In genomic region chr14:33951183-33951840, GRCh38 we compare ENCODE assay signal across 8 cellular contexts. TPM values are rescaled to one million over a fixed set of nuclear protein-coding genes. Genes with fewer than 3 reads are reported as not detected.
A peak's percentile ranks its signal among the peaks of the same experiment; 100 is the strongest.
DNase-seq lines count a peak whose midpoint lies in the region; ATAC-seq and TF ChIP-seq lines count a peak whose summit lies in the region.

No MANE protein-coding gene starts in this region.

- CTCF ChIA-PET in SK-N-SH (lab: Yijun Ruan, JAX) = interaction anchor here (0.8 to 1.6 kb wide), 5 partner anchors 27 to 147 kb away, joined by 3 to 7 read pairs (median 5); no protein-coding TSS in a partner anchor

- peak overlapping the region; percentile 87 for H3K4me2 ChIP-seq in SK-N-SH

- intact Hi-C loops in right cardiac atrium (cut with DNase I) (loop anchor here in 1 of 4 donors (10.0 kb wide), 1 partner anchor 113 kb away; no protein-coding TSS in a partner anchor), stomach (cut with DNase I; ENCODE audit: low total_unique reads) (no loop called here), posterior vena cava (cut with DNase I) (loop anchor here in 1 of 2 donors (10.0 kb wide), 1 partner anchor 523 kb away; no protein-coding TSS in a partner anchor)

- H3K9me2 ChIP-seq in SK-N-SH = no peaks in the 10 kb centered on the region

- TF ChIP-seq RAD21 in SK-N-SH (IDR thresholded peaks at IDR 0.05; ENCODE audit: low read length) = no peak

- H2AFZ ChIP-seq in SK-N-SH (ENCODE audit: low read depth) = peak overlapping the region; percentile 78

- DNase-seq in SK-N-SH (no peak), right cardiac atrium (no peak), stomach (no peak), posterior vena cava (ENCODE audit: low spot score) (no peak), GM13976 (ENCODE audit: low spot score) (no peak)

- H3K9me3 ChIP-seq in SK-N-SH = no peaks in the 10 kb centered on the region
- H3K9me3 ChIP-seq in right cardiac atrium (ENCODE audit: control insufficient read depth, low read length) = no peaks in the 10 kb centered on the region
- no peaks in the 10 kb centered on the region for H3K9me3 ChIP-seq in stomach

- in situ Hi-C loops in GM13976 (cut with MboI; ENCODE audit: low sequenced_read_pairs, unreplicated experiment) = no loop called here

- H4K20me1 ChIP-seq in SK-N-SH (ENCODE audit: insufficient read depth) = no peaks in the 10 kb centered on the region

- ATAC-seq in SK-N-SH treated with all-trans-retinoic acid at 6 μM for 48 hours (no peak), right cardiac atrium (no peak), esophagus mucosa (no peak)

- peaks cover 5 to 20% of the 10 kb centered on the region in 2 experiments; a peak in 3 of 4 replicates for H3K4me1 ChIP-seq in SK-N-SH (ENCODE audit: control insufficient read depth in 1 of 2, insufficient read depth in 2 of 2, low read depth in 1 of 2, low read length in 1 of 2)
- peaks cover 2% of the 10 kb centered on the region for H3K4me1 ChIP-seq in right cardiac atrium (ENCODE audit: control insufficient read depth, insufficient read depth, low read length)
- H3K4me1 ChIP-seq in stomach = peaks cover 16 to 59% (median 36%) of the 10 kb centered on the region in 4 donors

- WGBS in SK-N-SH (ENCODE audit: low lambda C conversion rate) = 31% methylated on average over 6 of the region's 11 CpGs
- 14% methylated on average over 11 of the region's 11 CpGs for WGBS in right cardiac atrium
- WGBS in stomach, 5 donors = 11 to 13% (median 13%) methylated on average over 11 of the region's 11 CpGs

- POLR2A ChIA-PET in SK-N-SH (lab: Yijun Ruan, JAX) = interaction anchor here (1.0 kb wide), 1 partner anchor 13 kb away, joined by 3 read pairs; no protein-coding TSS in a partner anchor

- TF ChIP-seq CTCF in SK-N-SH (IDR thresholded peaks at IDR 0.05) = no peak
- TF ChIP-seq CTCF in WI38 (IDR thresholded peaks at IDR 0.05; ENCODE audit: low read depth, low read length) = no peak
- TF ChIP-seq CTCF in stomach (IDR thresholded peaks at IDR 0.05) = no peak
- TF ChIP-seq CTCF in GM13976 (IDR thresholded peaks at IDR 0.05; ENCODE audit: borderline replicate concordance, control extremely low read depth, extremely low read depth, insufficient read depth, missing control alignments) = no peak

- H3K27me3 ChIP-seq in SK-N-SH (ENCODE audit: insufficient read depth) (peaks cover 44% of the 10 kb centered on the region), right cardiac atrium (ENCODE audit: control insufficient read depth, insufficient read depth) (no peaks in the 10 kb centered on the region), stomach (peaks cover 0 to 35% (median 0%) of the 10 kb centered on the region in 3 donors)

- H3K36me3 ChIP-seq in SK-N-SH (replicated peaks in 1 of 2; ENCODE audit: control insufficient read depth in 1 of 2, insufficient read depth in 2 of 2, low read length in 1 of 2) (no peaks in the 10 kb centered on the region), stomach (no peaks in the 10 kb centered on the region)

- no peak for TF ChIP-seq EP300 in SK-N-SH (IDR thresholded peaks at IDR 0.05; ENCODE audit: borderline replicate concordance in 1 of 2, low read depth in 1 of 2, low read length in 1 of 2)
- TF ChIP-seq EP300 in stomach (IDR thresholded peaks at IDR 0.05) = no peak

- no peak overlapping the region for H3K27ac ChIP-seq in SK-N-SH (ENCODE audit: low read depth in 2 of 2, low read length in 1 of 2)
- peak overlapping the region; percentile 46 for H3K27ac ChIP-seq in right cardiac atrium (ENCODE audit: low read length)
- peak overlapping the region in 4 of 5 donors; percentile 83 to 86 (median 85) for H3K27ac ChIP-seq in stomach

- H3K4me3 ChIP-seq in SK-N-SH (ENCODE audit: low read depth in 2 of 2, low read length in 1 of 2) = peak overlapping the region; percentile 56 to 62
- H3K4me3 ChIP-seq in WI38 (ENCODE audit: low read depth, low read length) = peak overlapping the region; percentile 54
- H3K4me3 ChIP-seq in right cardiac atrium (ENCODE audit: low read length) = peak overlapping the region; percentile 71
- peak overlapping the region; percentile 75 to 80 (median 76) for H3K4me3 ChIP-seq in stomach

- no peaks in the 10 kb centered on the region for H3K79me2 ChIP-seq in SK-N-SH (ENCODE audit: insufficient read depth)

- peak overlapping the region; percentile 5; the same call in 1 of the 2 replicates for H3K9ac ChIP-seq in SK-N-SH

- TF ChIP-seq POLR2A in stomach (IDR thresholded peaks at IDR 0.05) = no peak

- no peaks in the 10 kb centered on the region for H3F3A ChIP-seq in SK-N-SH (replicated peaks; ENCODE audit: insufficient read depth)

TF ChIP-seq in SK-N-SH, 30 proteins besides CTCF, POLR2A, EP300 and RAD21 (continues in another document):
- TF ChIP-seq GABPA (IDR thresholded peaks at IDR 0.05; ENCODE audit: low read depth) (no peak), POLR2AphosphoS5 (IDR thresholded peaks at IDR 0.05; ENCODE audit: low read depth, low read length) (peak; percentile 2; the same call in 1 of the 2 replicates), SIN3A (IDR thresholded peaks at IDR 0.05; ENCODE audit: borderline replicate concordance, low read depth, low read length) (no peak), IRF3 (IDR thresholded peaks at IDR 0.05; ENCODE audit: low read depth, low read length) (no peak), EZH2phosphoT487 (IDR thresholded peaks at IDR 0.05; ENCODE audit: borderline replicate concordance, low read depth) (no peak), PBX3 (IDR thresholded peaks at IDR 0.05) (peak; percentile 82; the same call in 1 of the 2 replicates), MXI1 (IDR thresholded peaks at IDR 0.05; ENCODE audit: low read depth, low read length) (no peak)

TF ChIP-seq in SK-N-SH treated with all-trans-retinoic acid at 6 μM for 48 hours, 23 proteins besides CTCF, POLR2A, EP300 and RAD21:
- TF ChIP-seq OSR1 (CRISPR knock-in tag; IDR thresholded peaks at IDR 0.05) (no peak), TCF4 (CRISPR knock-in tag; IDR thresholded peaks at IDR 0.05; ENCODE audit: borderline replicate concordance) (no peak), ESRRG (CRISPR knock-in tag; IDR thresholded peaks at IDR 0.05) (no peak), CSDC2 (CRISPR knock-in tag; IDR thresholded peaks at IDR 0.05) (no peak), PPARA (CRISPR knock-in tag; IDR thresholded peaks at IDR 0.05; ENCODE audit: borderline replicate concordance) (no peak), RARB (CRISPR knock-in tag; IDR thresholded peaks at IDR 0.05) (no peak), ZC3H10 (CRISPR knock-in tag; IDR thresholded peaks at IDR 0.05) (no peak), CSRNP3 (CRISPR knock-in tag; IDR thresholded peaks at IDR 0.05) (no peak), SNAI2 (CRISPR knock-in tag; IDR thresholded peaks at IDR 0.05) (no peak), PATZ1 (CRISPR knock-in tag; IDR thresholded peaks at IDR 0.05; ENCODE audit: borderline replicate concordance) (no peak), ZNF8 (CRISPR knock-in tag; IDR thresholded peaks at IDR 0.05) (no peak), BACH2 (CRISPR knock-in tag; IDR thresholded peaks at IDR 0.05; ENCODE audit: borderline replicate concordance) (no peak), ZFP30 (CRISPR knock-in tag; IDR thresholded peaks at IDR 0.05) (no peak), ARNTL (CRISPR knock-in tag; IDR thresholded peaks at IDR 0.05; ENCODE audit: borderline replicate concordance, low read depth) (no peak), CREB5 (CRISPR knock-in tag; IDR thresholded peaks at IDR 0.05; ENCODE audit: low read depth) (no peak)

RNA-seq across cellular contexts. Expression of gene EGLN3, which starts 0.4 kb away (rescaled TPM):
- 0.31 and 0.76 TPM in 2 replicates for polyA plus RNA-seq in SK-N-SH (2012; rRNA removed)
- 0.36 and 0.43 TPM in 2 replicates for polyA plus RNA-seq in SK-N-SH (2012; cell fraction: cytosol; rRNA removed)
- polyA plus RNA-seq in SK-N-SH (2012; cell fraction: nucleus; rRNA removed) = 0.14 and 0.26 TPM in 2 replicates
- total RNA-seq in right cardiac atrium = 10 to 100 TPM; 62.4 to 98.9 (median 84.7) TPM
- 85.6 TPM for polyA plus RNA-seq in right cardiac atrium
- 10 to 100 TPM; 14.6 to 71.2 (median 27.7) TPM for total RNA-seq in stomach
- polyA plus RNA-seq in stomach = 10 to 100 TPM; 13.9 to 36.7 (median 25.4) TPM
- total RNA-seq in posterior vena cava = 10 to 100 TPM; 15.2 to 29.2 TPM
- 33.8 TPM for total RNA-seq in esophagus mucosa

Comparison
In these comparisons a context has a peak if more than half of its experiments do, and no peak if none do; other contexts are left out.
1. H3K27ac ChIP-seq: peak in right cardiac atrium (single experiment) and stomach (4 of 5); none in SK-N-SH (0 of 2).
2. Peak in every context shown above with its lines, with median percentiles within 50 percentile points of each other: H3K4me3 ChIP-seq.